25 cellular contexts compared by ENCODE assay signal in genomic region chr11:72305077-72305476, GRCh38.
"Had no signal": no experiment of that assay in that cellular context is flagged by ENCODE, and none has a peak within 500 bp of the region (broad histone marks: within the 10 kb centered on the region; RNA-seq: fewer than 3 reads in every experiment).

No MANE protein-coding gene starts in this region.

- H3K36me3 ChIP-seq: ovary, uterus had no signal

- H3K4me1 ChIP-seq: tibial artery, upper lobe of right lung, uterus had no signal

- H3K27ac ChIP-seq: left ventricle myocardium inferior, ovary, right atrium auricular region, skin epidermis, stomach, thoracic aorta, tibial artery, upper lobe of right lung, uterus had no signal

- H3K4me3 ChIP-seq: left ventricle myocardium inferior, lung, ovary, right atrium auricular region, skin epidermis, stomach, thoracic aorta, tibial artery, upper lobe of right lung, uterus had no signal

- DNase-seq: hypothalamus; immature natural killer cell; kidney; left colon; left ventricle myocardium inferior; mesendoderm; naive thymus-derived CD4-positive, alpha-beta T cell; ovary; stimulated activated CD4-positive, alpha-beta T cell treated with anti-CD3 and anti-CD28 coated beads, Interleukin-12 subunit alpha, Interleukin-12 subunit beta, amount 100 ng/mL, for 4 hours; stimulated activated CD4-positive, alpha-beta T cell treated with anti-CD3 and anti-CD28 coated beads, Interleukin-15, amount 100 ng/mL, for 24 hours; stimulated activated CD4-positive, alpha-beta T cell treated with anti-CD3 and anti-CD28 coated beads, Interleukin-2, amount 100 ng/mL, for 24 hours; stimulated activated CD4-positive, alpha-beta T cell treated with anti-CD3 and anti-CD28 coated beads, Interleukin-4, amount 100 ng/mL, for 1 hour; stimulated activated naive B cell treated with anti-CD40 and anti-IgM and Interleukin-4, amounts not matched to agents 10 μg/mL and 1 μg/mL and 100 μg/mL, for 72 hours; stimulated activated naive CD8-positive, alpha-beta T cell treated with anti-CD3 and anti-CD28 coated beads, Interleukin-15, Interleukin-2, amounts not matched to agents 100 U/mL and 50 U/mL, for 24 hours; stomach; tibial artery; trophoblast cell; upper lobe of right lung; uterus had no signal

- H3K9me3 ChIP-seq: left ventricle myocardium inferior, ovary, right atrium auricular region, stomach, thoracic aorta, tibial artery, upper lobe of right lung, uterus had no signal

- ATAC-seq: left colon; naive thymus-derived CD4-positive, alpha-beta T cell; natural killer cell treated with Interleukin-12 subunit alpha and Interleukin-12 subunit beta and Interleukin-15 and Interleukin-18, amount 100 ng/mL, for 72 hours; sciatic nerve; stimulated activated naive B cell treated with anti-CD40 and anti-IgM and Interleukin-4, amounts not matched to agents 10 μg/mL and 1 μg/mL and 100 μg/mL, for 72 hours; stimulated activated naive CD8-positive, alpha-beta T cell treated with anti-CD3 and anti-CD28 coated beads, Interleukin-15, Interleukin-2, amounts not matched to agents 100 U/mL and 50 U/mL, for 24 hours; upper lobe of right lung had no signal

- H3K27me3 ChIP-seq: ovary, right atrium auricular region, stomach, tibial artery, upper lobe of right lung, uterus had no signal
